ENCODE assay signal across 1 cellular context in the genomic region with DNA sequence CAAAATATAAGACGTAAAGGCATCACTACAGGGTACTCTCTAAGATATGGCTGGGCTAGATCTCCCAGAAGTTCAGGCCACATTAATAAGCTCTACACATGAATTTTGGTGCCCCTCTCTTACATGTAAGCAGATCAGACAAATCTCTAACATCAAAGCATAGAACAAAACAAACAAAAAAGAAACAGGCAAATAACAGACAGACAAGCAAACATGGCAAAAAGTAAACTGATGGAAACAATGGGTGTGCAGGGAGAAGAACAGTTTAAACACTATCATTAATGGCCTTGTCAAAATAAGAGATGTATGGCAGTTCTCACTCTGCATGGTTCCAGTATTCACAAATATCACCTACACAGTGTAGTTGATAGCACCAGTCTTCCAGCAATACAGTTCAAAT.
TF ChIP-seq lines count a peak whose summit lies in the region.

No MANE protein-coding gene starts in this region.

TF ChIP-seq in HepG2, 621 proteins besides CTCF, POLR2A, EP300 and RAD21 (continued from another document):
- TF ChIP-seq, protein P1, sequence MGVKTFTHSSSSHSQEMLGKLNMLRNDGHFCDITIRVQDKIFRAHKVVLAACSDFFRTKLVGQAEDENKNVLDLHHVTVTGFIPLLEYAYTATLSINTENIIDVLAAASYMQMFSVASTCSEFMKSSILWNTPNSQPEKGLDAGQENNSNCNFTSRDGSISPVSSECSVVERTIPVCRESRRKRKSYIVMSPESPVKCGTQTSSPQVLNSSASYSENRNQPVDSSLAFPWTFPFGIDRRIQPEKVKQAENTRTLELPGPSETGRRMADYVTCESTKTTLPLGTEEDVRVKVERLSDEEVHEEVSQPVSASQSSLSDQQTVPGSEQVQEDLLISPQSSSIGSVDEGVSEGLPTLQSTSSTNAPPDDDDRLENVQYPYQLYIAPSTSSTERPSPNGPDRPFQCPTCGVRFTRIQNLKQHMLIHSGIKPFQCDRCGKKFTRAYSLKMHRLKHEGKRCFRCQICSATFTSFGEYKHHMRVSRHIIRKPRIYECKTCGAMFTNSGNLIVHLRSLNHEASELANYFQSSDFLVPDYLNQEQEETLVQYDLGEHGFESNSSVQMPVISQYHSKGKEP (CRISPR knock-in tag; IDR thresholded peaks at IDR 0.05), result no peak
- TF ChIP-seq SPEN (CRISPR knock-in tag; IDR thresholded peaks at IDR 0.05; ENCODE audit: low read depth) (no peak), ELF4 (CRISPR knock-in tag; IDR thresholded peaks at IDR 0.05; ENCODE audit: borderline replicate concordance) (no peak)
